Comparison of ENCODE assay signal across 11 cellular contexts in the genomic region with DNA sequence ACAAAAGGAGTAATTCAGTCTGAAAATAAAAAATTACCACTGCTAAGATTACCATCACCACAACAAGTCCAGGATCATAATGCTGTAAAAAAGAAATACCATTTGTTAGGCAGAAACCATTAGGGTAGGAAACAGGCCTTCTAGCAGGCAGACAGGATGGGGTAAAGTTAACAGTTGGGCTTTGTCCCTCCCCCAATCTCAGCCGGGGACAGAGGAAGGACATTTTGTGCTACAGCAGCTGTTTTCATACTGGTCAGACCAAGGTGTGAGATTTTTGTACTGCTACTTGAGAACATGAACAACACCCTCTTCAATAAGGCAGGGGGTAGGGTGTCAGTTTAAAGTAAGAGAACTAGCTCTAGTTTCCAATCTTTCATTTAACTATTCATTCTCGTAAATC. TPM values are rescaled to one million over a fixed set of nuclear protein-coding genes. Genes with fewer than 3 reads are reported as not detected.
DNase-seq lines count a peak whose midpoint lies in the region; ATAC-seq, FAIRE-seq and TF ChIP-seq lines count a peak whose summit lies in the region.
"Had no signal": no experiment of that assay in that cellular context is flagged by ENCODE, and none has a peak within 500 bp of the region (broad histone marks: within the 10 kb centered on the region; RNA-seq: fewer than 3 reads in every experiment).

No MANE protein-coding gene starts in this region.

- H3K9ac ChIP-seq in GM12878 (ENCODE audit: control insufficient read depth, insufficient read depth, low read length): no peak overlapping the region

- no peak overlapping the region for H3K4me3 ChIP-seq in GM12878
- H3K4me3 ChIP-seq: skin epidermis had no signal

- peak overlapping the region; percentile 5; the same call in 1 of the 2 replicates for H3K27ac ChIP-seq in GM12878 (ENCODE audit: control insufficient read depth, insufficient read depth)

- TF ChIP-seq EP300 in GM12878 (IDR thresholded peaks at IDR 0.05; ENCODE audit: borderline replicate concordance in 1 of 2, control insufficient read depth in 1 of 2, low read depth in 2 of 2, low read length in 2 of 2): no peak

- H3K36me3 Mint-ChIP-seq in memory B cell (peaks cover 10% of the 10 kb centered on the region), type B pancreatic cell (peaks cover 11% of the 10 kb centered on the region)

- intact Hi-C loops in Right ventricle myocardium inferior (cut with DNase I): no loop called here
- intact Hi-C loops in cardiac septum (cut with DNase I): no loop called here
- intact Hi-C loops in GM12878 (cut with micrococcal nuclease; ENCODE audit: unreplicated experiment): no loop called here

- WGBS in GM12878 (ENCODE audit: insufficient coverage, insufficient replicate concordance, low lambda C conversion rate, missing lambda C conversion rate): 72% methylated on average over 2 of the region's 2 CpGs

- CTCF ChIA-PET in GM12878 (lab: Yijun Ruan, JAX): no interaction called here

- H3K4me3 Mint-ChIP-seq in memory B cell: no peak overlapping the region
- no peak overlapping the region for H3K4me3 Mint-ChIP-seq in type B pancreatic cell

- H3K27me3 Mint-ChIP-seq in memory B cell (no peaks in the 10 kb centered on the region), type B pancreatic cell (no peaks in the 10 kb centered on the region)

- FAIRE-seq in GM12878 (lab: Jason Lieb, UNC): no peak

- H3K36me3 ChIP-seq in GM12878 (ENCODE audit: control insufficient read depth in 2 of 2, insufficient read depth in 2 of 2, low read length in 1 of 2): peaks cover 2 to 9% of the 10 kb centered on the region in 2 experiments; a peak in 3 of 4 replicates

- peaks cover 4% of the 10 kb centered on the region; the same call in 1 of the 2 replicates for H3K4me1 ChIP-seq in GM12878 (ENCODE audit: control insufficient read depth, insufficient read depth, low read length)

- no peak overlapping the region for H3K4me2 ChIP-seq in GM12878 (ENCODE audit: control insufficient read depth, insufficient read depth)

- RAD21 ChIA-PET in GM12878 (lab: Charles Lee; ENCODE audit: unreplicated experiment): no interaction called here

- H3K9me3 ChIP-seq in GM12878 (replicated peaks; ENCODE audit: control insufficient read depth, insufficient read depth, low read length): no peaks in the 10 kb centered on the region

- ATAC-seq in Right ventricle myocardium inferior (peak; percentile 89), GM12878 (peak; percentile 80), memory B cell (ENCODE audit: low read depth) (no peak)

- SMC1A ChIA-PET in GM12878 (lab: Charles Lee; ENCODE audit: uncharacterized antibody, unreplicated experiment): interaction anchor here (0.9 kb wide), 1 partner anchor 20 kb away, joined by 3 read pairs; no protein-coding TSS in a partner anchor

- TF ChIP-seq RAD21 in GM12878 (IDR thresholded peaks at IDR 0.05; ENCODE audit: insufficient read depth, low read depth, low read length): no peak

- peaks cover 2% of the 10 kb centered on the region; the same call in 1 of the 2 replicates for H3K79me2 ChIP-seq in GM12878 (ENCODE audit: control insufficient read depth, insufficient read depth, low read length)

- in situ Hi-C loops in GM12878 (cut with MboI): no loop called here

- H3K9me3 Mint-ChIP-seq in memory B cell (no peaks in the 10 kb centered on the region), type B pancreatic cell (no peaks in the 10 kb centered on the region)

- DNase-seq in Right ventricle myocardium inferior (ENCODE audit: missing footprints) (no peak), cardiac septum (ENCODE audit: low spot score) (no peak), GM12878 (ENCODE audit: low read depth, low spot score) (no peak), memory B cell (ENCODE audit: low spot score in 2 of 2) (no peak), type B pancreatic cell (ENCODE audit: extremely low spot score, unreplicated experiment) (no peak), NCI-H226 (no peak), mesenteric fat pad (ENCODE audit: low spot score) (no peak), UCSD-AML1 (lab: John Stamatoyannopoulos, UW; ENCODE audit: unreplicated experiment) (no peak)
- DNase-seq: NCI-H1092; stimulated activated naive CD4-positive, alpha-beta T cell treated with Interleukin-2 at 50 U/mL for 16 hours had no signal

- no peak for TF ChIP-seq POLR2A in GM12878 (IDR thresholded peaks at IDR 0.05; ENCODE audit: low read depth, low read length)

- no peaks in the 10 kb centered on the region for H3K27me3 ChIP-seq in GM12878 (replicated peaks in 1 of 2; ENCODE audit: control insufficient read depth in 2 of 2, insufficient read depth in 2 of 2, low read length in 1 of 2)

- H3K27ac Mint-ChIP-seq in memory B cell (peak overlapping the region; percentile 60), type B pancreatic cell (peak overlapping the region; percentile 8)

- H3K4me1 Mint-ChIP-seq in memory B cell: peaks cover 7% of the 10 kb centered on the region
- H3K4me1 Mint-ChIP-seq in type B pancreatic cell (ENCODE audit: unreplicated experiment): peaks cover 12% of the 10 kb centered on the region

- no peak for TF ChIP-seq CTCF in GM12878 (IDR thresholded peaks at IDR 0.05 in 2 of 3, conservative IDR thresholded peaks at IDR 0.05 in 1 of 3; ENCODE audit: control insufficient read depth in 2 of 3, extremely low read depth in 1 of 3, insufficient read depth in 1 of 3, low read depth in 3 of 3, low read length in 3 of 3)
- no peak for TF ChIP-seq CTCF in type B pancreatic cell (conservative IDR thresholded peaks at IDR 0.05)

- POLR2A ChIA-PET in GM12878 (lab: Charles Lee): no interaction called here

- no peak overlapping the region for H2AFZ ChIP-seq in GM12878 (ENCODE audit: control insufficient read depth, low read depth, low read length)

- BruUV-seq in GM12878 (replicated peaks; lab: Mats Ljungman, UMichigan): TSS peak; percentile 31

- no peaks in the 10 kb centered on the region for H4K20me1 ChIP-seq in GM12878 (ENCODE audit: control insufficient read depth, insufficient read depth)

TF ChIP-seq in GM12878, 131 proteins besides CTCF, POLR2A, EP300 and RAD21:
- TF ChIP-seq YY1 (IDR thresholded peaks at IDR 0.05; ENCODE audit: low read depth, low read length) (0 out of 2 replicates have a peak, but pooled peaks have one; percentile 11), POLR2AphosphoS5 (IDR thresholded peaks at IDR 0.05; ENCODE audit: low read length) (no peak)

RNA-seq across cellular contexts. Expression of a gene that starts 49.2 kb away (rescaled TPM):
- total RNA-seq in Right ventricle myocardium inferior (0.78 TPM), cardiac septum (1.7 TPM), GM12878 (2014; rRNA removed) (0.05 and 0.06 TPM in 2 replicates), GM12878 (2014; rRNA removed; fragmentation: Illumina TruSeq; extraction: Trizol) (0.04 TPM in 1 of 2 replicates, not detected in the other), GM12878 (2021) (0.29 and 0.51 TPM in 2 replicates), type B pancreatic cell (ENCODE audit: low replicate concordance) (0.69 and 8.8 TPM in 2 replicates), mesenteric fat pad (1.4 TPM)
- 0.64 TPM in 1 of 2 replicates, not detected in the other for total RNA-seq in GM12878 (2013; cell fraction: nucleolus; rRNA removed)
- polyA plus RNA-seq in GM12878 (2011; ENCODE audit: low read depth): 0.09 TPM
- polyA plus RNA-seq in GM12878 (2011; rRNA removed) (0.15 TPM in 1 of 2 replicates, not detected in the other), GM12878 (2014; fragmentation: Illumina TruSeq; extraction: Trizol) (not detected in 2 replicates), GM12878 (2014; fragmentation: Nextera tagmentation; extraction: Ambion mirVana) (under 1 TPM; 0.34 to 0.46 TPM), GM12878 (2014; rRNA removed) (0.12 and 0.39 TPM in 2 replicates), GM12878 (2016; fragmentation: Nextera tagmentation; extraction: Ambion mirVana) (under 1 TPM; 0.21 to 0.27 TPM)
- 0.03 TPM in 1 of 2 replicates, not detected in the other for polyA plus RNA-seq in GM12878 (2011; cell fraction: cytosol; rRNA removed)
- 0.37 and 0.48 TPM in 2 replicates for polyA plus RNA-seq in GM12878 (2011; cell fraction: nucleus; rRNA removed)
- polyA plus RNA-seq in GM12878 (2012): 0.45 and 0.63 TPM in 2 replicates
- not detected in 2 replicates for polyA minus RNA-seq in GM12878 (2011; rRNA and poly(A)+ RNA removed)
- polyA minus RNA-seq in GM12878 (2011; cell fraction: cytosol; rRNA and poly(A)+ RNA removed): not detected in 2 replicates
- 0.12 TPM in 1 of 2 replicates, not detected in the other for polyA minus RNA-seq in GM12878 (2011; cell fraction: nucleus; rRNA and poly(A)+ RNA removed)
